ENCODE assay signal across 13 cellular contexts in the genomic region with DNA sequence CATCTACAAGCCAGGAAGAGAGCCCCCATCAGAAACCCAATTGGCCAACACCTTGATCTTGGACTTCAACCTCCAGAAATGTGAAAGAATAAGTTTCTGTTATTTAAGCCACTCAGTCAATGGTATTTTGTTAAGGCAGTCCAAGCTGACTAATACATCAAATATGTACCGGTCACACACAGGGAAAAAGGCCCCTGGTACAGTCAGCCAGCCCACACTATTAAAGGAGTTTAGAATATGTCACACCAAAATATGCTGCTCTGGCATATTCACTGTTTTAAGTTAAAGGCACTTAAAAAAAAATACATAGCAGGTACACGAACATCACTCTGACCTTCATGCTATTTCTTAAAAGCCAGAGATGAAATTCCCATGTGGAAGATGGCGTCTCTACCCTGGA. TPM values are rescaled to one million over a fixed set of nuclear protein-coding genes. Genes with fewer than 3 reads are reported as not detected.
DNase-seq lines count a peak whose midpoint lies in the region; ATAC-seq and TF ChIP-seq lines count a peak whose summit lies in the region.
"Had no signal": no experiment of that assay in that cellular context is flagged by ENCODE, and none has a peak within 500 bp of the region (broad histone marks: within the 10 kb centered on the region; RNA-seq: fewer than 3 reads in every experiment).

No MANE protein-coding gene starts in this region.

- H3K27ac ChIP-seq in esophagus muscularis mucosa (replicated peaks in 1 of 4) (no peak overlapping the region), stomach (no peak overlapping the region)

- no peaks in the 10 kb centered on the region for H3K4me1 ChIP-seq in esophagus muscularis mucosa
- no peaks in the 10 kb centered on the region for H3K4me1 ChIP-seq in stomach

- WGBS in esophagus muscularis mucosa = 72% methylated on average over 3 of the region's 3 CpGs
- 78 to 97% (median 84%) methylated on average over 3 of the region's 3 CpGs for WGBS in stomach, 5 donors

- no peak for TF ChIP-seq POLR2A in esophagus muscularis mucosa (IDR thresholded peaks at IDR 0.05; ENCODE audit: low read depth)
- TF ChIP-seq POLR2A in stomach (IDR thresholded peaks at IDR 0.05) = no peak

- no peak for TF ChIP-seq EP300 in esophagus muscularis mucosa (IDR thresholded peaks at IDR 0.05)
- TF ChIP-seq EP300 in stomach (IDR thresholded peaks at IDR 0.05) = no peak

- intact Hi-C loops in esophagus muscularis mucosa (cut with DNase I) = no loop called here
- intact Hi-C loops in stomach (cut with DNase I; ENCODE audit: low total_unique reads) = no loop called here

- TF ChIP-seq CTCF in esophagus muscularis mucosa (IDR thresholded peaks at IDR 0.05) (no peak), stomach (IDR thresholded peaks at IDR 0.05) (no peak)

- DNase-seq in GM04503 (ENCODE audit: low read depth) (peak; percentile 40), RKO (ENCODE audit: low spot score) (peak; percentile 66), esophagus muscularis mucosa (ENCODE audit: extremely low spot score) (peak; percentile 17), renal cortical epithelial cell (ENCODE audit: low read depth) (peak; percentile 78), stomach (no peak), NOMO-1 treated with dmso at 0.1 percent for 144 hours (lab: John Stamatoyannopoulos, UW; ENCODE audit: unreplicated experiment) (no peak)
- no peak for DNase-seq in stimulated activated naive CD4-positive, alpha-beta T cell treated with Interleukin-2 at 50 U/mL for 16 hours (lab: John Stamatoyannopoulos, UW)
- DNase-seq: DMS 273 treated with DMSO at 0.1 percent for 48 hours, H9, mucosa of descending colon, OCI-M1, T-helper 9 cell had no signal

- no peaks in the 10 kb centered on the region for H3K36me3 ChIP-seq in esophagus muscularis mucosa
- H3K36me3 ChIP-seq in stomach = no peaks in the 10 kb centered on the region

- no peaks in the 10 kb centered on the region for H3K9me3 ChIP-seq in esophagus muscularis mucosa
- no peaks in the 10 kb centered on the region for H3K9me3 ChIP-seq in stomach
- H3K9me3 ChIP-seq: mucosa of descending colon had no signal

- H3K4me3 ChIP-seq in esophagus muscularis mucosa (no peak overlapping the region), stomach (no peak overlapping the region)
- H3K4me3 ChIP-seq: mucosa of descending colon had no signal

- H3K27me3 ChIP-seq in esophagus muscularis mucosa (no peaks in the 10 kb centered on the region), stomach (no peaks in the 10 kb centered on the region)

- ATAC-seq in esophagus mucosa = no peak
- ATAC-seq: mucosa of descending colon had no signal

RNA-seq across cellular contexts. Expression of gene CDCA7L, which starts 15.2 kb away (rescaled TPM):
- total RNA-seq in esophagus muscularis mucosa = 10 to 100 TPM; 19.5 to 61.6 (median 25.2) TPM
- total RNA-seq in renal cortical epithelial cell = 18.1 and 42.7 TPM in 2 replicates
- 10 to 100 TPM in 3 of 5 donors, 1 to 10 TPM in 2; 5.4 to 89.8 (median 13.4) TPM for total RNA-seq in stomach
- 10 to 100 TPM; 17.8 to 37.6 (median 20.3) TPM for polyA plus RNA-seq in stomach
- 10.7 TPM for total RNA-seq in esophagus mucosa

Comparison
In these comparisons a context has a peak if more than half of its experiments do, and no peak if none do; other contexts are left out.
1. DNase-seq: peak in GM04503 (single experiment), RKO (single experiment), esophagus muscularis mucosa (single experiment) and renal cortical epithelial cell (single experiment); none in stimulated activated naive CD4-positive, alpha-beta T cell treated with Interleukin-2 at 50 U/mL for 16 hours (single experiment), stomach (single experiment) and NOMO-1 treated with dmso at 0.1 percent for 144 hours (single experiment).